In genomic region chr13:66001136-66001535, GRCh38 we compare ENCODE assay signal across 28 cellular contexts.
"Had no signal": no experiment of that assay in that cellular context is flagged by ENCODE, and none has a peak within 500 bp of the region (broad histone marks: within the 10 kb centered on the region; RNA-seq: fewer than 3 reads in every experiment).

No MANE protein-coding gene starts in this region.

- H3K27ac Mint-ChIP-seq: immature natural killer cell; memory B cell; natural killer cell; stimulated activated naive B cell treated with anti-CD40 and anti-IgM and Interleukin-4, amounts not matched to agents 10 μg/mL and 1 μg/mL and 100 μg/mL, for 72 hours; stimulated activated naive CD8-positive, alpha-beta T cell treated with anti-CD3 and anti-CD28 coated beads, Interleukin-15, Interleukin-2, amounts not matched to agents 100 ng/mL and 50 ng/mL, for 24 hours had no signal

- H3K4me1 ChIP-seq: esophagus squamous epithelium, right lobe of liver, tibial nerve, upper lobe of left lung had no signal

- DNase-seq: dermis blood vessel endothelial cell; effector memory CD4-positive, alpha-beta T cell; erythroblast; esophagus squamous epithelium; foreskin melanocyte; glutamatergic neuron; hypothalamus; immature natural killer cell; islet precursor cell; kidney glomerular epithelial cell; left colon; natural killer cell; occipital lobe; ovary; posterior cingulate gyrus; retina; right lobe of liver; small intestine; stimulated activated CD4-positive, alpha-beta T cell treated with anti-CD3 and anti-CD28 coated beads, Interleukin-15, amount 100 ng/mL, for 24 hours; stimulated activated CD4-positive, alpha-beta T cell treated with anti-CD3 and anti-CD28 coated beads, Interleukin-2, amount 100 ng/mL, for 48 hours; stimulated activated naive B cell treated with anti-CD40 and anti-IgM and Interleukin-4, amounts not matched to agents 10 μg/mL and 1 μg/mL and 100 μg/mL, for 72 hours; upper lobe of left lung had no signal

- H3K27me3 Mint-ChIP-seq: memory B cell; stimulated activated naive B cell treated with anti-CD40 and anti-IgM and Interleukin-4, amounts not matched to agents 10 μg/mL and 1 μg/mL and 100 μg/mL, for 72 hours; stimulated activated naive CD8-positive, alpha-beta T cell treated with anti-CD3 and anti-CD28 coated beads, Interleukin-15, Interleukin-2, amounts not matched to agents 100 ng/mL and 50 ng/mL, for 24 hours had no signal

- H3K36me3 Mint-ChIP-seq: memory B cell; stimulated activated naive B cell treated with anti-CD40 and anti-IgM and Interleukin-4, amounts not matched to agents 10 μg/mL and 1 μg/mL and 100 μg/mL, for 72 hours had no signal

- H3K27me3 ChIP-seq: esophagus squamous epithelium, ovary, right lobe of liver, tibial nerve, upper lobe of left lung had no signal

- H3K4me3 ChIP-seq: coronary artery, esophagus squamous epithelium, lung, ovary, right lobe of liver, thoracic aorta, tibial nerve, upper lobe of left lung had no signal

- H3K4me1 Mint-ChIP-seq: immature natural killer cell; memory B cell; natural killer cell; stimulated activated naive B cell treated with anti-CD40 and anti-IgM and Interleukin-4, amounts not matched to agents 10 μg/mL and 1 μg/mL and 100 μg/mL, for 72 hours had no signal

- H3K36me3 ChIP-seq: esophagus squamous epithelium, ovary, right lobe of liver, thoracic aorta, tibial nerve, upper lobe of left lung had no signal

- H3K9me3 ChIP-seq: esophagus squamous epithelium, ovary, right lobe of liver, thoracic aorta, upper lobe of left lung had no signal

- H3K27ac ChIP-seq: coronary artery, esophagus squamous epithelium, ovary, right lobe of liver, thoracic aorta, tibial nerve, upper lobe of left lung had no signal

- ATAC-seq: left colon; natural killer cell; right lobe of liver; stimulated activated naive B cell treated with anti-CD40 and anti-IgM and Interleukin-4, amounts not matched to agents 10 μg/mL and 1 μg/mL and 100 μg/mL, for 72 hours had no signal

- H3K4me3 Mint-ChIP-seq: immature natural killer cell; memory B cell; natural killer cell; stimulated activated naive B cell treated with anti-CD40 and anti-IgM and Interleukin-4, amounts not matched to agents 10 μg/mL and 1 μg/mL and 100 μg/mL, for 72 hours; stimulated activated naive CD8-positive, alpha-beta T cell treated with anti-CD3 and anti-CD28 coated beads, Interleukin-15, Interleukin-2, amounts not matched to agents 100 ng/mL and 50 ng/mL, for 24 hours had no signal
